In genomic region chr10:133378251-133379096, GRCh38 we compare ENCODE assay signal across 1 cellular context.
TF ChIP-seq lines count a peak whose summit lies in the region.

No MANE protein-coding gene starts in this region.

TF ChIP-seq in A549, 52 proteins besides CTCF, POLR2A, EP300 and RAD21 (continued from another document):
- peak; percentile 53; the same call in 1 of the 2 replicates for TF ChIP-seq MAX (IDR thresholded peaks at IDR 0.05)
